8 cellular contexts compared by ENCODE assay signal in genomic region chr19:48873476-48874308, GRCh38. TPM values are rescaled to one million over a fixed set of nuclear protein-coding genes. Genes with fewer than 3 reads are reported as not detected.
DNase-seq lines count a peak whose midpoint lies in the region; FAIRE-seq and TF ChIP-seq lines count a peak whose summit lies in the region.
"Had no signal": no experiment of that assay in that cellular context is flagged by ENCODE, and none has a peak within 500 bp of the region (broad histone marks: within the 10 kb centered on the region; RNA-seq: fewer than 3 reads in every experiment).

No MANE protein-coding gene starts in this region.

- H3K27me3 Mint-ChIP-seq in activated CD4-positive, alpha-beta T cell treated with anti-CD3 and anti-CD28 coated beads, Interleukin-2, amount 10 ng/mL, durations not matched to agents 24 days and 14 days: peaks cover 3% of the 10 kb centered on the region

- peaks cover 42% of the 10 kb centered on the region for H3K4me1 Mint-ChIP-seq in activated CD4-positive, alpha-beta T cell treated with anti-CD3 and anti-CD28 coated beads, Interleukin-2, amount 10 ng/mL, durations not matched to agents 24 days and 14 days

- H3K27ac ChIP-seq in esophagus muscularis mucosa (replicated peaks in 1 of 4) (peak overlapping the region; percentile 94 to 100 (median 98)), small intestine (ENCODE audit: low read depth in 1 of 2, low read length in 1 of 2) (peak overlapping the region; percentile 100)

- no peak for TF ChIP-seq CTCF in esophagus muscularis mucosa (IDR thresholded peaks at IDR 0.05)

- peaks cover 8 to 56% (median 45%) of the 10 kb centered on the region in 4 donors for H3K36me3 ChIP-seq in esophagus muscularis mucosa
- peaks cover 4 to 8% of the 10 kb centered on the region in 2 donors for H3K36me3 ChIP-seq in small intestine (ENCODE audit: control insufficient read depth in 2 of 2, insufficient read depth in 2 of 2, low read length in 2 of 2)

- intact Hi-C loops in activated CD4-positive, alpha-beta T cell treated with anti-CD3 and anti-CD28 coated beads, Interleukin-2, amount 10 ng/mL, durations not matched to agents 24 days and 14 days (cut with micrococcal nuclease): loop anchor here (2.0 to 5.0 kb wide), 2 partner anchors 226 to 245 kb away; partner anchors contain the start of genes C19orf73, CA11 and PPFIA3
- intact Hi-C loops in esophagus muscularis mucosa (cut with DNase I): loop anchor here (5.0 kb wide), 1 partner anchor 94 kb away; the partner anchor contains the start of gene FTL

- H3K4me3 Mint-ChIP-seq in activated CD4-positive, alpha-beta T cell treated with anti-CD3 and anti-CD28 coated beads, Interleukin-2, amount 10 ng/mL, durations not matched to agents 24 days and 14 days: peak overlapping the region; percentile 100

- H3K9me3 ChIP-seq in esophagus muscularis mucosa (no peaks in the 10 kb centered on the region), small intestine (ENCODE audit: control insufficient read depth, low read depth) (no peaks in the 10 kb centered on the region)

- H3K9me3 Mint-ChIP-seq in activated CD4-positive, alpha-beta T cell treated with anti-CD3 and anti-CD28 coated beads, Interleukin-2, amount 10 ng/mL, durations not matched to agents 24 days and 14 days: no peaks in the 10 kb centered on the region

- 43% methylated on average over 14 of the region's 14 CpGs for WGBS in esophagus muscularis mucosa
- 37 to 45% (median 40%) methylated on average over 14 of the region's 14 CpGs for WGBS in small intestine, 3 donors

- no peak for TF ChIP-seq EP300 in esophagus muscularis mucosa (IDR thresholded peaks at IDR 0.05)

- peak; percentile 80 for DNase-seq in activated CD4-positive, alpha-beta T cell treated with anti-CD3 and anti-CD28 coated beads, Interleukin-2, amount 10 ng/mL, durations not matched to agents 24 days and 14 days
- DNase-seq in activated CD4-positive, alpha-beta T cell treated with anti-CD3 and anti-CD28 coated beads for 4 hours: no peak
- DNase-seq in esophagus muscularis mucosa (ENCODE audit: extremely low spot score): no peak
- DNase-seq in small intestine: peak; percentile 61
- no peak for DNase-seq in NCI-H2029 (lab: John Stamatoyannopoulos, UW)
- DNase-seq in DMS153 treated with DMSO at 0.1 percent for 48 hours (lab: John Stamatoyannopoulos, UW; ENCODE audit: unreplicated experiment): no peak

- TF ChIP-seq POLR2A in esophagus muscularis mucosa (IDR thresholded peaks at IDR 0.05; ENCODE audit: low read depth): no peak

- H3K4me1 ChIP-seq in esophagus muscularis mucosa: peaks cover 44 to 67% (median 60%) of the 10 kb centered on the region in 4 donors
- peaks cover 0 to 3% of the 10 kb centered on the region in 2 donors for H3K4me1 ChIP-seq in small intestine (ENCODE audit: control insufficient read depth in 2 of 2, insufficient read depth in 1 of 2, low read depth in 1 of 2, low read length in 1 of 2)

- no peak for FAIRE-seq in small intestine (lab: Jason Lieb, UNC)

- H3K27me3 ChIP-seq in esophagus muscularis mucosa: no peaks in the 10 kb centered on the region
- H3K27me3 ChIP-seq in small intestine (ENCODE audit: control insufficient read depth in 2 of 2, insufficient read depth in 2 of 2, low read length in 2 of 2): no peaks in the 10 kb centered on the region

- peak overlapping the region; percentile 64 to 95 (median 80) for H3K4me3 ChIP-seq in esophagus muscularis mucosa
- peak overlapping the region; percentile 97 for H3K4me3 ChIP-seq in small intestine (ENCODE audit: low read depth in 1 of 2, low read length in 2 of 2)

- peak overlapping the region; percentile 100 for H3K27ac Mint-ChIP-seq in activated CD4-positive, alpha-beta T cell treated with anti-CD3 and anti-CD28 coated beads, Interleukin-2, amount 10 ng/mL, durations not matched to agents 24 days and 14 days

- H3K36me3 Mint-ChIP-seq in activated CD4-positive, alpha-beta T cell treated with anti-CD3 and anti-CD28 coated beads, Interleukin-2, amount 10 ng/mL, durations not matched to agents 24 days and 14 days (ENCODE audit: low read depth): peaks cover 55% of the 10 kb centered on the region

RNA-seq across cellular contexts. Expression of gene PPP1R15A, which starts 1.5 kb away (rescaled TPM):
- total RNA-seq in activated CD4-positive, alpha-beta T cell treated with anti-CD3 and anti-CD28 coated beads, Interleukin-2, amount 10 ng/mL, durations not matched to agents 24 days and 14 days: 40.5 and 42.1 TPM in 2 replicates
- 10 to 100 TPM; 40.3 to 98.7 (median 64.4) TPM for total RNA-seq in esophagus muscularis mucosa
- polyA plus RNA-seq in small intestine: 10 to 100 TPM; 52.8 to 61.1 (median 60.1) TPM

RNA-seq across cellular contexts. Expression of gene PLEKHA4, which starts 5.3 kb away (rescaled TPM):
- total RNA-seq in activated CD4-positive, alpha-beta T cell treated with anti-CD3 and anti-CD28 coated beads, Interleukin-2, amount 10 ng/mL, durations not matched to agents 24 days and 14 days: 1.8 and 1.9 TPM in 2 replicates
- total RNA-seq in esophagus muscularis mucosa: 10 to 100 TPM; 11.4 to 27.4 (median 18.9) TPM
- 10 to 100 TPM in 2 of 3 donors, 1 to 10 TPM in 1; 4.0 to 20.3 (median 17.3) TPM for polyA plus RNA-seq in small intestine

RNA-seq across cellular contexts. Expression of gene TULP2, which starts 24.9 kb away (rescaled TPM):
- total RNA-seq in activated CD4-positive, alpha-beta T cell treated with anti-CD3 and anti-CD28 coated beads, Interleukin-2, amount 10 ng/mL, durations not matched to agents 24 days and 14 days: not detected in 2 replicates
- total RNA-seq in esophagus muscularis mucosa: 1 to 10 TPM in 1 of 4 donors, under 1 TPM in 3; 0.75 to 1.3 (median 0.83) TPM
- under 1 TPM in 1 of 3 donors, not detected in 2; 0.10 TPM for polyA plus RNA-seq in small intestine
- total RNA-seq: Daoy, left colon had no signal

RNA-seq across cellular contexts. Expression of gene NUCB1, which starts 26.4 kb away (rescaled TPM):
- total RNA-seq in activated CD4-positive, alpha-beta T cell treated with anti-CD3 and anti-CD28 coated beads, Interleukin-2, amount 10 ng/mL, durations not matched to agents 24 days and 14 days: 116 and 117 TPM in 2 replicates
- total RNA-seq in esophagus muscularis mucosa: 100 to 1,000 TPM; 179 to 356 (median 284) TPM
- polyA plus RNA-seq in small intestine: 100 to 1,000 TPM; 102 to 359 (median 178) TPM

RNA-seq across cellular contexts. Expression of gene HSD17B14, which starts 37.4 kb away (rescaled TPM):
- total RNA-seq in activated CD4-positive, alpha-beta T cell treated with anti-CD3 and anti-CD28 coated beads, Interleukin-2, amount 10 ng/mL, durations not matched to agents 24 days and 14 days: 0.44 and 0.47 TPM in 2 replicates
- 1 to 10 TPM; 7.1 to 8.9 (median 7.8) TPM for total RNA-seq in esophagus muscularis mucosa
- 10 to 100 TPM in 1 of 3 donors, 1 to 10 TPM in 1, not detected in 1; 4.4 to 11.6 TPM for polyA plus RNA-seq in small intestine

Comparison
In these comparisons a context has a peak if more than half of its experiments do, and no peak if none do; other contexts are left out.
1. DNase-seq: peak in activated CD4-positive, alpha-beta T cell treated with anti-CD3 and anti-CD28 coated beads, Interleukin-2, amount 10 ng/mL, durations not matched to agents 24 days and 14 days (single experiment) and small intestine (single experiment); none in activated CD4-positive, alpha-beta T cell treated with anti-CD3 and anti-CD28 coated beads for 4 hours (0 of 2), esophagus muscularis mucosa (single experiment), NCI-H2029 (single experiment) and DMS153 treated with DMSO at 0.1 percent for 48 hours (single experiment).